In genomic region chr4:144685916-144686315, GRCh38 we compare ENCODE assay signal across 16 cellular contexts. TPM values are rescaled to one million over a fixed set of nuclear protein-coding genes. Genes with fewer than 3 reads are reported as not detected.
DNase-seq lines count a peak whose midpoint lies in the region; TF ChIP-seq lines count a peak whose summit lies in the region.
"Had no signal": no experiment of that assay in that cellular context is flagged by ENCODE, and none has a peak within 500 bp of the region (broad histone marks: within the 10 kb centered on the region; RNA-seq: fewer than 3 reads in every experiment).

No MANE protein-coding gene starts in this region.

- H3K9me3 Mint-ChIP-seq in type B pancreatic cell, result no peaks in the 10 kb centered on the region
- H3K9me3 Mint-ChIP-seq: CD4-positive, alpha-beta T cell had no signal

- H3K4me3 Mint-ChIP-seq in type B pancreatic cell, result no peak overlapping the region
- H3K4me3 Mint-ChIP-seq: B cell; CD4-positive, alpha-beta T cell had no signal

- peaks cover 4% of the 10 kb centered on the region for H3K36me3 Mint-ChIP-seq in type B pancreatic cell

- H3K27me3 Mint-ChIP-seq in type B pancreatic cell, result peaks cover 10% of the 10 kb centered on the region
- H3K27me3 Mint-ChIP-seq: B cell; CD4-positive, alpha-beta T cell had no signal

- DNase-seq in H4 (ENCODE audit: low spot score) (peak; percentile 25), NOMO-1 treated with dmso at 0.1 percent for 144 hours (lab: John Stamatoyannopoulos, UW; ENCODE audit: unreplicated experiment) (peak; percentile 9), fibroblast of gingiva (ENCODE audit: low read depth) (peak; percentile 45), renal cortical epithelial cell (ENCODE audit: low read depth) (peak; percentile 74), type B pancreatic cell (ENCODE audit: extremely low spot score, unreplicated experiment) (no peak), AG08396 (ENCODE audit: low spot score) (no peak), occipital lobe (lab: John Stamatoyannopoulos, UW) (no peak), mesenteric fat pad (ENCODE audit: low spot score) (no peak)
- DNase-seq: ACHN; C1 segment of cervical spinal cord; Calu3; CD4-positive, alpha-beta T cell; DMS79 treated with DMSO at 0.1 percent for 48 hours; GDM1; H7 had no signal

- H3K27ac Mint-ChIP-seq in type B pancreatic cell, result no peak overlapping the region
- H3K27ac Mint-ChIP-seq: B cell; CD4-positive, alpha-beta T cell had no signal

- TF ChIP-seq CTCF in type B pancreatic cell (conservative IDR thresholded peaks at IDR 0.05), result no peak

- peaks cover 7% of the 10 kb centered on the region for H3K4me1 Mint-ChIP-seq in type B pancreatic cell (ENCODE audit: unreplicated experiment)
- H3K4me1 Mint-ChIP-seq: B cell had no signal

RNA-seq across cellular contexts. Expression of gene HHIP, which starts 40.0 kb away (rescaled TPM):
- 0.16 and 0.23 TPM in 2 replicates for total RNA-seq in H4 (2014; rRNA removed; shearing (Covaris generic))
- 0.15 and 0.17 TPM in 2 replicates for total RNA-seq in renal cortical epithelial cell
- total RNA-seq in type B pancreatic cell (ENCODE audit: low replicate concordance), result 5.6 and 29.6 TPM in 2 replicates
- 0.31 TPM for total RNA-seq in occipital lobe
- total RNA-seq in mesenteric fat pad, result 0.06 TPM
- total RNA-seq: CD4-positive, alpha-beta T cell had no signal

Comparison
In these comparisons a context has a peak if more than half of its experiments do, and no peak if none do; other contexts are left out.
1. DNase-seq: peak in H4 (single experiment), NOMO-1 treated with dmso at 0.1 percent for 144 hours (single experiment), fibroblast of gingiva (single experiment) and renal cortical epithelial cell (single experiment); none in type B pancreatic cell (single experiment), AG08396 (single experiment), occipital lobe (single experiment) and mesenteric fat pad (single experiment).